ENCODE assay signal across 8 cellular contexts in the genomic region with DNA sequence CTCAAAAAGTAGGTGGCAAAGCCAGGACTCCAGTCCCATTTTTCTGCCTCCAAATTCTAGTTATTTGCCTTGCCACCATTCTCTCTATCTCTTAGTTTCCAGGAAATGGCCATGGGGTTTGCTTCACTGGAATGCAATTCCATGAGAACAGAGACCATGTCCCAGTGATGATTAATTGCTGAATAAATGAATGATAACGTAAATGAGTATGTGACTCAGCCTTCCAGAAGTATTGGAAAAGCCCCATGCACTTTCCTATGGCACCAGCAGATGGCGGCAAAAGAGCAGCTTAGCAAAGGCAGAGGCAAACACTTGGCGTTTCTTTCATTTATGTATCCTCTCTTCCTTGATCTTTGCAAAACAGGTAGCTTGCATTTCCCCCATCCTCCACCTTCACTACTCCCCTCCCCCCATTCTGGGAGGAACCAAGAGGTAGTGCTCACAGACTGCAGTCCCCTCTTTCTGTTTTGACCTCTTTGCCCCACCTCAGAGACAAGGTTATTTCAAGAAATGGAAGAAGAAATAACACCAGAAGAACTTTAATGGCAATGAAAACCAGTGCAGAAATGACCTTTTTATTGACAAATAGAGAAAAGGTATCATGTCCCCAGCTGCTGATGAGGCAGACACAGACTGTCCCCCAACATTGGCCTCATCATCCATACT. TPM values are rescaled to one million over a fixed set of nuclear protein-coding genes. Genes with fewer than 3 reads are reported as not detected.
DNase-seq lines count a peak whose midpoint lies in the region; ATAC-seq, FAIRE-seq and TF ChIP-seq lines count a peak whose summit lies in the region.

No MANE protein-coding gene starts in this region.

- TF ChIP-seq CTCF in mucosa of descending colon (IDR thresholded peaks at IDR 0.05) = peak; percentile 81

- intact Hi-C loops in mucosa of descending colon (cut with DNase I, micrococcal nuclease) = loop anchor here (5.0 kb wide), 1 partner anchor 1255 kb away; no protein-coding TSS in a partner anchor

- no peak overlapping the region for H3K4me3 ChIP-seq in mucosa of descending colon

- no peaks in the 10 kb centered on the region for H3K36me3 ChIP-seq in mucosa of descending colon (ENCODE audit: low read depth)

- in situ Hi-C loops in ACHN (cut with HindIII; ENCODE audit: low pct_ligation_motif_present, low pct_unique_long_range_greater_than_20kb, low sequenced_read_pairs) = no loop called here

- no peaks in the 10 kb centered on the region for H3K9me3 ChIP-seq in mucosa of descending colon

- TF ChIP-seq POLR2A in GM18505 (IDR thresholded peaks at IDR 0.05; ENCODE audit: borderline replicate concordance, extremely low read depth, insufficient read depth, insufficient read length) = no peak

- ATAC-seq in GM19351 (IDR thresholded peaks at IDR 0.05; ENCODE audit: unreplicated experiment) (peak; percentile 62), mucosa of descending colon (peak; percentile 79), GM18505 (IDR thresholded peaks at IDR 0.05; ENCODE audit: unreplicated experiment) (no peak)

- DNase-seq in ACHN (peak; percentile 77), NCI-H69 (lab: John Stamatoyannopoulos, UW) (peak; percentile 75), mucosa of descending colon (peak in 2 of 3 donors; percentile 83 to 91)
- DNase-seq in activated CD8-positive, alpha-beta memory T cell treated with anti-CD3 and anti-CD28 coated beads for 24 hours = peak; percentile 81
- DNase-seq in stimulated activated CD8-positive, alpha-beta memory T cell treated with anti-CD3 and anti-CD28 coated beads, Interleukin-7, amount 100 ng/mL, for 24 hours (ENCODE audit: low read depth) = peak; percentile 23

- H3K4me1 ChIP-seq in mucosa of descending colon (ENCODE audit: low read depth) = peaks cover 3% of the 10 kb centered on the region

- peak; percentile 23 for FAIRE-seq in endometrium (lab: Jason Lieb, UNC)

RNA-seq across cellular contexts. Expression of gene TBX3, which starts 21.3 kb away (rescaled TPM):
- total RNA-seq in mucosa of descending colon = 10 to 100 TPM in 2 of 3 donors, 1 to 10 TPM in 1; 8.1 to 13.9 (median 10.8) TPM

Comparison
In these comparisons a context has a peak if more than half of its experiments do, and no peak if none do; other contexts are left out.
1. DNase-seq: peak in every context shown above with its lines; median percentile 87 in mucosa of descending colon; 81 in activated CD8-positive, alpha-beta memory T cell treated with anti-CD3 and anti-CD28 coated beads for 24 hours; 77 in ACHN; 75 in NCI-H69; 23 in stimulated activated CD8-positive, alpha-beta memory T cell treated with anti-CD3 and anti-CD28 coated beads, Interleukin-7, amount 100 ng/mL, for 24 hours.